In the genomic region with DNA sequence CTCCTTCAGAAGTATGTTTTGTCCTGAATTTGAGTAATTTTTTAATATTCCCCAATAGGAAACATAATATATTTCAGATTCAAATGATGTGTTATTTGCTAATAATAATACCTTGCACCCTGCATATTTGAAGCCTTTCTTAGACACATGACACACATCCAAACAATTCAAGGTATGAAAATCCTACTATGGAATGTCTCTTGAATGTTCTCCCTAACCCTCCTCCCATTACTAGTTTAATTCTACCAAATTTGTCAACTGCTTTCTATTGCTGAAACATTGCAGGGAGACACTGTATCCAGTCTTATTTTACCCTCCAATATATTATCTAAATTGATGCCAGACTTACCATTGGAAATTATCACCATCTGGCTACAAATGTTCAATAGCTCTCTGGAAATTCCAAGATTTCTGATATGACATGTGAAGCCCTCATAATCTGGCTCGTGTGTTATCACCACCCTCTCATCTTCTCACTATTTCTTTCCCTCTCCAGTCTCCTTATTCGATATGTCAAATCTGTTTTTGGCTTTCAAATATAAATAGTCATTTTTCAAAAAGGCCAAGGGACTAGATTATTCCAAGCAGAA, we compare ENCODE assay signal across 22 cellular contexts.
DNase-seq lines count a peak whose midpoint lies in the region; ATAC-seq, FAIRE-seq and TF ChIP-seq lines count a peak whose summit lies in the region.
"Had no signal": no experiment of that assay in that cellular context is flagged by ENCODE, and none has a peak within 500 bp of the region (broad histone marks: within the 10 kb centered on the region; RNA-seq: fewer than 3 reads in every experiment).

No MANE protein-coding gene starts in this region.

- no peaks in the 10 kb centered on the region for H3K9me2 ChIP-seq in GM23338 (ENCODE audit: insufficient read depth)

- H3K4me1 ChIP-seq in GM23338 (ENCODE audit: insufficient read depth) (no peaks in the 10 kb centered on the region), tibial artery (peaks cover 0 to 11% (median 0%) of the 10 kb centered on the region in 4 donors)
- H3K4me1 ChIP-seq: Caco-2, suprapubic skin had no signal

- H3K79me2 ChIP-seq in GM23338 (replicated peaks; ENCODE audit: insufficient read depth): no peaks in the 10 kb centered on the region

- H3K36me3 Mint-ChIP-seq in osteocyte (ENCODE audit: unreplicated experiment): peaks cover 6% of the 10 kb centered on the region
- H3K36me3 Mint-ChIP-seq in GM23338 (ENCODE audit: low read depth): 0 out of 3 replicates have a peak, but pooled peaks cover 5% of the 10 kb centered on the region

- TF ChIP-seq CTCF in osteocyte (IDR thresholded peaks at IDR 0.05): no peak
- no peak for TF ChIP-seq CTCF in GM23338 (conservative IDR thresholded peaks at IDR 0.05; ENCODE audit: low read depth in 2 of 2)
- no peak for TF ChIP-seq CTCF in tibial artery (IDR thresholded peaks at IDR 0.05)

- no peak overlapping the region for H3K4me3 ChIP-seq in GM23338
- no peak overlapping the region for H3K4me3 ChIP-seq in tibial artery
- H3K4me3 ChIP-seq: coronary artery, GM12878, skin epidermis, suprapubic skin had no signal

- H4K20me1 ChIP-seq in GM23338 (replicated peaks; ENCODE audit: insufficient read depth): no peaks in the 10 kb centered on the region

- H3K27me3 Mint-ChIP-seq in osteocyte (ENCODE audit: unreplicated experiment) (no peaks in the 10 kb centered on the region), GM23338 (ENCODE audit: insufficient read depth, low read depth, poor library complexity) (peaks cover 2% of the 10 kb centered on the region)
- H3K27me3 Mint-ChIP-seq: activated CD4-positive, alpha-beta T cell treated with anti-CD3 and anti-CD28 coated beads, Interleukin-2, amount 10 ng/mL, durations not matched to agents 7 days and 5 days had no signal

- H3K4me3 Mint-ChIP-seq in osteocyte (ENCODE audit: unreplicated experiment) (no peak overlapping the region), GM23338 (no peak overlapping the region)
- H3K4me3 Mint-ChIP-seq: activated CD4-positive, alpha-beta T cell treated with anti-CD3 and anti-CD28 coated beads, Interleukin-2, amount 10 ng/mL, durations not matched to agents 7 days and 5 days had no signal

- no peak overlapping the region for H3K27ac ChIP-seq in GM23338 (ENCODE audit: low read depth)
- no peak overlapping the region for H3K27ac ChIP-seq in tibial artery
- H3K27ac ChIP-seq: coronary artery, skin epidermis, suprapubic skin had no signal

- H3K4me1 Mint-ChIP-seq in osteocyte (ENCODE audit: unreplicated experiment): peaks cover 39% of the 10 kb centered on the region
- no peaks in the 10 kb centered on the region for H3K4me1 Mint-ChIP-seq in GM23338
- H3K4me1 Mint-ChIP-seq: activated CD4-positive, alpha-beta T cell treated with anti-CD3 and anti-CD28 coated beads, Interleukin-2, amount 10 ng/mL, durations not matched to agents 7 days and 5 days had no signal

- no peak for FAIRE-seq in RCC 7860 (lab: Jason Lieb, UNC)
- FAIRE-seq: GM12878 had no signal

- no peaks in the 10 kb centered on the region for H3K36me3 ChIP-seq in GM23338 (ENCODE audit: insufficient read depth)
- H3K36me3 ChIP-seq in tibial artery: no peaks in the 10 kb centered on the region
- H3K36me3 ChIP-seq: suprapubic skin had no signal

- H3K9me3 Mint-ChIP-seq in osteocyte (ENCODE audit: unreplicated experiment): peaks cover 29% of the 10 kb centered on the region
- H3K9me3 Mint-ChIP-seq in GM23338: peaks cover 3% of the 10 kb centered on the region; the same call in 1 of the 3 replicates
- H3K9me3 Mint-ChIP-seq: activated CD4-positive, alpha-beta T cell treated with anti-CD3 and anti-CD28 coated beads, Interleukin-2, amount 10 ng/mL, durations not matched to agents 7 days and 5 days had no signal

- DNase-seq in GM03348 (ENCODE audit: low spot score) (peak; percentile 51), RCC 7860 (ENCODE audit: low spot score) (peak; percentile 8), fibroblast of gingiva (ENCODE audit: low read depth) (peak; percentile 3), osteocyte (ENCODE audit: extremely low spot score, unreplicated experiment) (no peak), HEK293T (ENCODE audit: extremely low spot score) (no peak), GM23338 (ENCODE audit: low spot score) (no peak), NCI-H2029 (lab: John Stamatoyannopoulos, UW) (no peak), tibial artery (no peak)
- DNase-seq: activated CD4-positive, alpha-beta T cell treated with anti-CD3 and anti-CD28 coated beads, Interleukin-2, amount 10 ng/mL, durations not matched to agents 7 days and 5 days; aorta; Caco-2; head of caudate nucleus; KBM-7; kidney; NCI-H1105; NCI-H774; occipital lobe; stimulated activated CD4-positive, alpha-beta T cell treated with anti-CD3 and anti-CD28 coated beads, Interleukin-4, amount 100 ng/mL, for 4 hours had no signal

- POLR2A ChIA-PET in HEK293T (lab: Yijun Ruan, JAX): no interaction called here

- no peak overlapping the region for H3K4me2 ChIP-seq in GM23338

- CTCF ChIA-PET in HEK293T (lab: Yijun Ruan, JAX): no interaction called here

- no peak overlapping the region for H2AFZ ChIP-seq in GM23338

- H3K27ac Mint-ChIP-seq in osteocyte (ENCODE audit: unreplicated experiment): peak overlapping the region; percentile 42
- H3K27ac Mint-ChIP-seq in GM23338: no peak overlapping the region
- H3K27ac Mint-ChIP-seq: activated CD4-positive, alpha-beta T cell treated with anti-CD3 and anti-CD28 coated beads, Interleukin-2, amount 10 ng/mL, durations not matched to agents 7 days and 5 days had no signal

- H3K27me3 ChIP-seq in GM23338 (ENCODE audit: insufficient read depth) (no peaks in the 10 kb centered on the region), tibial artery (no peaks in the 10 kb centered on the region)
- H3K27me3 ChIP-seq: suprapubic skin had no signal

- H3K9me3 ChIP-seq in tibial artery: peaks cover 0 to 14% (median 0%) of the 10 kb centered on the region in 3 donors
- H3K9me3 ChIP-seq: Caco-2, suprapubic skin had no signal

- no peak for ATAC-seq in GM23338
- ATAC-seq: GM12878 had no signal

- intact Hi-C loops in tibial artery (cut with DNase I; ENCODE audit: low total_unique reads): no loop called here

- H3F3A ChIP-seq in GM23338 (replicated peaks; ENCODE audit: low read depth): no peaks in the 10 kb centered on the region

TF ChIP-seq in HEK293T, 16 proteins besides CTCF, POLR2A, EP300 and RAD21:
- TF ChIP-seq, protein P1, sequence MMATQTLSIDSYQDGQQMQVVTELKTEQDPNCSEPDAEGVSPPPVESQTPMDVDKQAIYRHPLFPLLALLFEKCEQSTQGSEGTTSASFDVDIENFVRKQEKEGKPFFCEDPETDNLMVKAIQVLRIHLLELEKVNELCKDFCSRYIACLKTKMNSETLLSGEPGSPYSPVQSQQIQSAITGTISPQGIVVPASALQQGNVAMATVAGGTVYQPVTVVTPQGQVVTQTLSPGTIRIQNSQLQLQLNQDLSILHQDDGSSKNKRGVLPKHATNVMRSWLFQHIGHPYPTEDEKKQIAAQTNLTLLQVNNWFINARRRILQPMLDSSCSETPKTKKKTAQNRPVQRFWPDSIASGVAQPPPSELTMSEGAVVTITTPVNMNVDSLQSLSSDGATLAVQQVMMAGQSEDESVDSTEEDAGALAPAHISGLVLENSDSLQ (IDR thresholded peaks at IDR 0.05): no peak
- TF ChIP-seq HDGF (IDR thresholded peaks at IDR 0.05; ENCODE audit: borderline replicate concordance): no peak
- TF ChIP-seq SUZ12 (IDR thresholded peaks at IDR 0.05): no peak
- TF ChIP-seq FOXK2 (IDR thresholded peaks at IDR 0.05): no peak
- TF ChIP-seq L3MBTL2 (conservative IDR thresholded peaks at IDR 0.05): no peak
- no peak for TF ChIP-seq NFRKB (IDR thresholded peaks at IDR 0.05)
- TF ChIP-seq TARDBP (IDR thresholded peaks at IDR 0.05): no peak
- TF ChIP-seq LEF1 (IDR thresholded peaks at IDR 0.05; ENCODE audit: borderline replicate concordance): no peak
- TF ChIP-seq SP1 (IDR thresholded peaks at IDR 0.05): no peak

TF ChIP-seq in GM23338, 12 proteins besides CTCF, POLR2A, EP300 and RAD21 (continues in another document):
- TF ChIP-seq EZH2phosphoT487 (IDR thresholded peaks at IDR 0.05; ENCODE audit: unreplicated experiment): no peak
- no peak for TF ChIP-seq JUNB (IDR thresholded peaks at IDR 0.05; ENCODE audit: unreplicated experiment)
- no peak for TF ChIP-seq NANOG (IDR thresholded peaks at IDR 0.05; ENCODE audit: borderline replicate concordance)
- TF ChIP-seq ZNF114 (CRISPR knock-in tag; IDR thresholded peaks at IDR 0.05): no peak
- TF ChIP-seq STAT1 (IDR thresholded peaks at IDR 0.05; ENCODE audit: unreplicated experiment): no peak
- no peak for TF ChIP-seq CREB1 (CRISPR knock-in tag; IDR thresholded peaks at IDR 0.05; ENCODE audit: low read depth)
- TF ChIP-seq, protein P2, sequence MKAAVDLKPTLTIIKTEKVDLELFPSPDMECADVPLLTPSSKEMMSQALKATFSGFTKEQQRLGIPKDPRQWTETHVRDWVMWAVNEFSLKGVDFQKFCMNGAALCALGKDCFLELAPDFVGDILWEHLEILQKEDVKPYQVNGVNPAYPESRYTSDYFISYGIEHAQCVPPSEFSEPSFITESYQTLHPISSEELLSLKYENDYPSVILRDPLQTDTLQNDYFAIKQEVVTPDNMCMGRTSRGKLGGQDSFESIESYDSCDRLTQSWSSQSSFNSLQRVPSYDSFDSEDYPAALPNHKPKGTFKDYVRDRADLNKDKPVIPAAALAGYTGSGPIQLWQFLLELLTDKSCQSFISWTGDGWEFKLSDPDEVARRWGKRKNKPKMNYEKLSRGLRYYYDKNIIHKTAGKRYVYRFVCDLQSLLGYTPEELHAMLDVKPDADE (IDR thresholded peaks at IDR 0.05): no peak
- no peak for TF ChIP-seq ZNF331 (CRISPR knock-in tag; IDR thresholded peaks at IDR 0.05; ENCODE audit: low read depth)
- TF ChIP-seq EZH2 (IDR thresholded peaks at IDR 0.05; ENCODE audit: low read depth, unreplicated experiment): no peak

Comparison
In these comparisons a context has a peak if more than half of its experiments do, and no peak if none do; other contexts are left out.
1. DNase-seq: peak in GM03348 (single experiment), RCC 7860 (single experiment) and fibroblast of gingiva (single experiment); none in osteocyte (single experiment), HEK293T (single experiment), GM23338 (single experiment), NCI-H2029 (single experiment) and tibial artery (0 of 2).